In genomic region chr15:78756781-78757635, GRCh38 we compare ENCODE assay signal across 8 cellular contexts. TPM values are rescaled to one million over a fixed set of nuclear protein-coding genes. Genes with fewer than 3 reads are reported as not detected.
DNase-seq lines count a peak whose midpoint lies in the region; ATAC-seq and TF ChIP-seq lines count a peak whose summit lies in the region.
"Not testable (repeated sequence)": the region's sequence is repeated elsewhere in the genome, so short reads cannot be mapped to it uniquely, and the experiment has no call there.

No MANE protein-coding gene starts in this region.

- not testable (repeated sequence) for TF ChIP-seq CTCF in GM13976 (IDR thresholded peaks at IDR 0.05; ENCODE audit: borderline replicate concordance, control extremely low read depth, extremely low read depth, insufficient read depth, missing control alignments); brain microvascular endothelial cell (IDR thresholded peaks at IDR 0.05; ENCODE audit: low read depth, low read length, missing control alignments); retinal pigment epithelial cell (conservative IDR thresholded peaks at IDR 0.05; ENCODE audit: low read depth, low read length); upper lobe of left lung (IDR thresholded peaks at IDR 0.05)

- H3K27ac ChIP-seq in brain microvascular endothelial cell = peak overlapping the region; percentile 55
- H3K27ac ChIP-seq in upper lobe of left lung = peak overlapping the region; percentile 49 to 70 (median 62)

- not testable (repeated sequence) for H3K27me3 ChIP-seq in brain microvascular endothelial cell (replicated peaks); upper lobe of left lung

- not testable (repeated sequence) for H3K9me3 ChIP-seq in upper lobe of left lung

- H3K36me3 ChIP-seq in brain microvascular endothelial cell (replicated peaks); upper lobe of left lung: not testable (repeated sequence)

- in situ Hi-C loops in GM13976 (cut with MboI; ENCODE audit: low sequenced_read_pairs, unreplicated experiment); brain microvascular endothelial cell (cut with HindIII; ENCODE audit: low pct_ligation_motif_present, low sequenced_read_pairs): not testable (repeated sequence)

- 39 to 63% methylated on average over 7 to 22 of the region's 25 CpGs for WGBS in upper lobe of left lung, 2 donors

- H3K4me3 ChIP-seq in brain microvascular endothelial cell (ENCODE audit: low read depth, low read length); retinal pigment epithelial cell (ENCODE audit: low read length); upper lobe of left lung: not testable (repeated sequence)

- peak; percentile 55 for ATAC-seq in GM21825 (IDR thresholded peaks at IDR 0.05; ENCODE audit: unreplicated experiment)
- ATAC-seq in HG03571 (IDR thresholded peaks at IDR 0.05; ENCODE audit: unreplicated experiment) = peak; percentile 59
- peak; percentile 49 to 84 for ATAC-seq in upper lobe of left lung (ENCODE audit: low FRiP score in 2 of 2)

- H3K4me1 ChIP-seq in upper lobe of left lung = peaks cover 21 to 28% (median 24%) of the 10 kb centered on the region in 4 donors

- peak; percentile 68 for DNase-seq in GM13976 (ENCODE audit: low spot score)
- DNase-seq in UCSD-AML1 (lab: John Stamatoyannopoulos, UW; ENCODE audit: unreplicated experiment) = peak; percentile 73
- peak; percentile 89 for DNase-seq in brain microvascular endothelial cell
- peak; percentile 90 for DNase-seq in hepatic stellate cell (ENCODE audit: low spot score)
- DNase-seq in retinal pigment epithelial cell (ENCODE audit: low read depth) = peak; percentile 16
- DNase-seq in upper lobe of left lung = peak; percentile 36 to 74

- not testable (repeated sequence) for TF ChIP-seq EP300 in upper lobe of left lung (IDR thresholded peaks at IDR 0.05)

- TF ChIP-seq POLR2A in upper lobe of left lung (IDR thresholded peaks at IDR 0.05) = not testable (repeated sequence)

RNA-seq across cellular contexts. Expression of gene ADAMTS7, which starts 54.3 kb away (rescaled TPM):
- 10 to 100 TPM in 1 of 6 donors, 1 to 10 TPM in 5; 1.8 to 10.2 (median 5.1) TPM for total RNA-seq in upper lobe of left lung

Comparison
In these comparisons a context has a peak if more than half of its experiments do, and no peak if none do; other contexts are left out.
1. DNase-seq: peak in every context shown above with its lines; median percentile 90 in hepatic stellate cell; 89 in brain microvascular endothelial cell; 73 in UCSD-AML1; 68 in GM13976; 55 in upper lobe of left lung; 16 in retinal pigment epithelial cell.